9 cellular contexts compared by ENCODE assay signal in genomic region chr1:46547481-46548383, GRCh38. TPM values are rescaled to one million over a fixed set of nuclear protein-coding genes. Genes with fewer than 3 reads are reported as not detected.
DNase-seq lines count a peak whose midpoint lies in the region; ATAC-seq, FAIRE-seq and TF ChIP-seq lines count a peak whose summit lies in the region.
"Had no signal": no experiment of that assay in that cellular context is flagged by ENCODE, and none has a peak within 500 bp of the region (broad histone marks: within the 10 kb centered on the region; RNA-seq: fewer than 3 reads in every experiment).

No MANE protein-coding gene starts in this region.

- H3K27ac Mint-ChIP-seq in activated naive CD4-positive, alpha-beta T cell treated with anti-CD3 and anti-CD28 coated beads for 36 hours, result no peak overlapping the region
- H3K27ac Mint-ChIP-seq in CD4-positive, alpha-beta T cell, result no peak overlapping the region

- no peak for TF ChIP-seq POLR2A in K562 (conservative IDR thresholded peaks at IDR 0.05)

- H2AFZ ChIP-seq in K562 (ENCODE audit: low read depth, low read length), result peak overlapping the region; percentile 63

- H3K36me3 Mint-ChIP-seq in activated naive CD4-positive, alpha-beta T cell treated with anti-CD3 and anti-CD28 coated beads for 36 hours (ENCODE audit: low read depth), result no peaks in the 10 kb centered on the region
- no peaks in the 10 kb centered on the region for H3K36me3 Mint-ChIP-seq in CD4-positive, alpha-beta T cell (ENCODE audit: low read depth)

- H3K27ac ChIP-seq in K562 (ENCODE audit: extremely low read depth, low read depth, low read length), result no peak overlapping the region
- no peak overlapping the region for H3K27ac ChIP-seq in CD4-positive, alpha-beta T cell (ENCODE audit: low read depth, low read length)

- H3K4me1 Mint-ChIP-seq in activated naive CD4-positive, alpha-beta T cell treated with anti-CD3 and anti-CD28 coated beads for 36 hours (ENCODE audit: low read depth), result no peaks in the 10 kb centered on the region
- H3K4me1 Mint-ChIP-seq in CD4-positive, alpha-beta T cell (ENCODE audit: low read depth), result peaks cover 10% of the 10 kb centered on the region

- H3K9me3 ChIP-seq in K562 (replicated peaks; ENCODE audit: control insufficient read depth, insufficient read depth, low read depth, low read length), result no peaks in the 10 kb centered on the region
- no peaks in the 10 kb centered on the region for H3K9me3 ChIP-seq in CD4-positive, alpha-beta T cell (ENCODE audit: control insufficient read depth, low read length)

- TF ChIP-seq CTCF in K562 (IDR thresholded peaks at IDR 0.05 in 2 of 3, conservative IDR thresholded peaks at IDR 0.05 in 1 of 3; ENCODE audit: insufficient read depth in 2 of 3, low read depth in 1 of 3, low read length in 3 of 3), result peak; percentile 68 to 83 (median 83)
- no peak for TF ChIP-seq CTCF in CD4-positive, alpha-beta T cell (IDR thresholded peaks at IDR 0.05)

- no peaks in the 10 kb centered on the region for H3K9me1 ChIP-seq in K562 (ENCODE audit: control insufficient read depth, insufficient read depth, low read length)

- H3K4me3 ChIP-seq in K562, result no peak overlapping the region

- 42% methylated on average over 22 of the region's 22 CpGs for WGBS in K562 (ENCODE audit: insufficient coverage, low coverage, missing lambda C conversion rate)

- H3K79me2 ChIP-seq in K562 (ENCODE audit: control insufficient read depth, insufficient read depth, low read length), result no peaks in the 10 kb centered on the region

- TF ChIP-seq RAD21 in K562 (CRISPR knock-in tag; conservative IDR thresholded peaks at IDR 0.05 in 1 of 2, IDR thresholded peaks at IDR 0.05 in 1 of 2), result peak; percentile 58 to 84

- peak; percentile 63 for ATAC-seq in K562
- ATAC-seq in CD4-positive, alpha-beta T cell (ENCODE audit: poor library complexity), result no peak

- H3K27me3 Mint-ChIP-seq in activated naive CD4-positive, alpha-beta T cell treated with anti-CD3 and anti-CD28 coated beads for 36 hours (ENCODE audit: low read depth), result peaks cover 41% of the 10 kb centered on the region
- H3K27me3 Mint-ChIP-seq in CD4-positive, alpha-beta T cell, result peaks cover 55% of the 10 kb centered on the region

- no TSS peak for BruUV-seq in K562 (replicated peaks; lab: Mats Ljungman, UMichigan)

- no peak for TF ChIP-seq EP300 in K562 (IDR thresholded peaks at IDR 0.05; ENCODE audit: low read length)

- peak overlapping the region in 1 of 2 experiments; percentile 56; a peak in 2 of 4 replicates for H3K9ac ChIP-seq in K562 (ENCODE audit: insufficient read depth in 1 of 2, low read depth in 2 of 2, low read length in 2 of 2)

- POLR2A ChIA-PET in K562 (lab: Yijun Ruan, JAX), result interaction anchor here (0.6 to 0.8 kb wide), 4 partner anchors 61 to 435 kb away, joined by 3 to 5 read pairs (median 3); no protein-coding TSS in a partner anchor
- POLR2A ChIA-PET in CD4-positive, alpha-beta T cell (lab: Charles Lee), result no interaction called here

- no peak overlapping the region for H3K4me3 Mint-ChIP-seq in activated naive CD4-positive, alpha-beta T cell treated with anti-CD3 and anti-CD28 coated beads for 36 hours
- H3K4me3 Mint-ChIP-seq in CD4-positive, alpha-beta T cell, result no peak overlapping the region

- peak overlapping the region; percentile 19; the same call in 1 of the 2 replicates for H3K4me2 ChIP-seq in K562 (ENCODE audit: insufficient read depth, low read length)

- FAIRE-seq in K562 (lab: Jason Lieb, UNC), result peak; percentile 86

- H3K36me3 ChIP-seq in K562 (ENCODE audit: control insufficient read depth, insufficient read depth, low read length), result no peaks in the 10 kb centered on the region

- CTCF ChIA-PET in activated naive CD4-positive, alpha-beta T cell treated with anti-CD3 and anti-CD28 coated beads for 36 hours (lab: Charles Lee), result interaction anchor here (0.7 to 2.9 kb wide), 9 partner anchors 10 to 177 kb away, joined by 3 to 15 read pairs (median 3); partner anchors contain the start of gene MKNK1
- CTCF ChIA-PET in K562 (lab: Yijun Ruan, JAX; ENCODE audit: low intra/inter-chr PET ratio), result interaction anchor here (0.6 to 2.4 kb wide), 6 partner anchors 15 to 142 kb away, joined by 3 to 12 read pairs (median 6); no protein-coding TSS in a partner anchor
- CTCF ChIA-PET in CD4-positive, alpha-beta T cell (lab: Charles Lee), result interaction anchor here (0.8 to 1.3 kb wide), 2 partner anchors 35 to 101 kb away, joined by 3 to 4 read pairs; no protein-coding TSS in a partner anchor

- no peaks in the 10 kb centered on the region for H3K9me3 Mint-ChIP-seq in activated naive CD4-positive, alpha-beta T cell treated with anti-CD3 and anti-CD28 coated beads for 36 hours
- H3K9me3 Mint-ChIP-seq in CD4-positive, alpha-beta T cell, result no peaks in the 10 kb centered on the region

- H3K27me3 ChIP-seq in K562 (ENCODE audit: control insufficient read depth in 2 of 2, insufficient read depth in 2 of 2, low read length in 2 of 2), result peaks cover 12 to 26% of the 10 kb centered on the region in 2 experiments; a peak in 3 of 5 replicates
- H3K27me3 ChIP-seq in CD4-positive, alpha-beta T cell (ENCODE audit: control insufficient read depth, insufficient read depth, low read length), result peaks cover 43% of the 10 kb centered on the region

- H4K20me1 ChIP-seq in K562 (replicated peaks; ENCODE audit: control insufficient read depth, insufficient read depth, low read length), result no peaks in the 10 kb centered on the region

- peak; percentile 18 for DNase-seq in activated naive CD4-positive, alpha-beta T cell treated with anti-CD3 and anti-CD28 coated beads for 36 hours
- DNase-seq in activated naive CD4-positive, alpha-beta T cell treated with Interleukin-2 at 50 U/mL for 16 hours, result no peak
- DNase-seq in NCI-H2029 (lab: John Stamatoyannopoulos, UW) (peak; percentile 58), K562 (ENCODE audit: extremely low read depth in 1 of 4, low spot score in 3 of 4) (peak; percentile 48 to 84 (median 52)), left kidney (ENCODE audit: low read depth, low spot score) (peak; percentile 69), GM19238 (ENCODE audit: insufficient read length, low spot score) (no peak), COR-L47 (lab: John Stamatoyannopoulos, UW) (no peak)
- DNase-seq in CD4-positive, alpha-beta T cell, result no peak

- intact Hi-C loops in activated naive CD4-positive, alpha-beta T cell treated with anti-CD3 and anti-CD28 coated beads for 36 hours (cut with micrococcal nuclease), result loop anchor here (1.0 to 2.0 kb wide), 4 partner anchors 15 to 105 kb away; no protein-coding TSS in a partner anchor
- intact Hi-C loops in K562 (cut with micrococcal nuclease), result loop anchor here (1.0 kb wide), 2 partner anchors 12 to 105 kb away; a partner anchor contains a TSS
- intact Hi-C loops in CD4-positive, alpha-beta T cell (cut with DNase I, micrococcal nuclease), result no loop called here

- in situ Hi-C loops in K562 (cut with MboI), result loop anchor here (5.0 kb wide), 1 partner anchor 180 kb away; no protein-coding TSS in a partner anchor

- H3K4me1 ChIP-seq in K562 (replicated peaks in 1 of 2; ENCODE audit: control insufficient read depth in 2 of 2, insufficient read depth in 2 of 2, low read length in 2 of 2), result peaks cover 33 to 60% of the 10 kb centered on the region in 2 experiments

RNA-seq across cellular contexts. Expression of gene KNCN, which starts 3.7 kb away (rescaled TPM):
- not detected for total RNA-seq in activated naive CD4-positive, alpha-beta T cell treated with anti-CD3 and anti-CD28 coated beads for 36 hours
- total RNA-seq in K562 (2011; cell fraction: chromatin; rRNA removed; ENCODE audit: low replicate concordance), result not detected in 2 replicates
- total RNA-seq in K562 (2011; cell fraction: nucleolus; rRNA removed), result not detected in 2 replicates
- total RNA-seq in K562 (2011; cell fraction: nucleoplasm; rRNA removed), result not detected in 2 replicates
- total RNA-seq in K562 (2014; rRNA removed) (not detected in 2 replicates), K562 (2014; rRNA removed; fragmentation: Illumina TruSeq; extraction: Trizol) (not detected in 2 replicates), K562 (2015; rRNA removed; fragmentation: Illumina TruSeq; extraction: Trizol) (not detected in 2 replicates), K562 (2021) (not detected in 2 replicates)
- polyA plus RNA-seq in K562 (2011; rRNA removed) (not detected in 2 replicates), K562 (2014; fragmentation: Illumina TruSeq; extraction: Trizol) (not detected in 2 replicates), K562 (2014; fragmentation: Nextera tagmentation; extraction: Ambion mirVana) (not detected), K562 (2014; rRNA removed) (not detected in 2 replicates)
- not detected in 2 replicates for polyA plus RNA-seq in K562 (2011; cell fraction: cytosol; rRNA removed)
- not detected in 2 replicates for polyA plus RNA-seq in K562 (2011; cell fraction: nucleus; rRNA removed)
- polyA plus RNA-seq in K562 (2012), result not detected in 2 replicates
- polyA minus RNA-seq in K562 (2011; rRNA and poly(A)+ RNA removed), result not detected in 2 replicates
- not detected in 2 replicates for polyA minus RNA-seq in K562 (2011; cell fraction: cytosol; rRNA and poly(A)+ RNA removed)
- polyA minus RNA-seq in K562 (2011; cell fraction: nucleus; rRNA and poly(A)+ RNA removed), result not detected in 2 replicates
- total RNA-seq in CD4-positive, alpha-beta T cell, result not detected
- polyA plus RNA-seq: adipose tissue had no signal

RNA-seq across cellular contexts. Expression of gene MKNK1, which starts 56.3 kb away (rescaled TPM):
- 10 to 100 TPM; 18.5 to 21.2 TPM for total RNA-seq in activated naive CD4-positive, alpha-beta T cell treated with anti-CD3 and anti-CD28 coated beads for 36 hours
- 86.6 and 98.9 TPM in 2 replicates for total RNA-seq in K562 (2011; cell fraction: chromatin; rRNA removed; ENCODE audit: low replicate concordance)
- 51.6 and 57.7 TPM in 2 replicates for total RNA-seq in K562 (2011; cell fraction: nucleolus; rRNA removed)
- total RNA-seq in K562 (2011; cell fraction: nucleoplasm; rRNA removed), result 71.6 and 91.8 TPM in 2 replicates
- total RNA-seq in K562 (2014; rRNA removed), result 27.7 and 33.3 TPM in 2 replicates
- total RNA-seq in K562 (2014; rRNA removed; fragmentation: Illumina TruSeq; extraction: Trizol), result 43.7 and 49.4 TPM in 2 replicates
- 33.7 and 42.9 TPM in 2 replicates for total RNA-seq in K562 (2015; rRNA removed; fragmentation: Illumina TruSeq; extraction: Trizol)
- total RNA-seq in K562 (2021), result 36.5 and 41.7 TPM in 2 replicates
- 45.0 and 45.8 TPM in 2 replicates for polyA plus RNA-seq in K562 (2011; rRNA removed)
- 34.7 and 38.1 TPM in 2 replicates for polyA plus RNA-seq in K562 (2011; cell fraction: cytosol; rRNA removed)
- polyA plus RNA-seq in K562 (2011; cell fraction: nucleus; rRNA removed), result 76.4 and 85.8 TPM in 2 replicates
- polyA plus RNA-seq in K562 (2012), result 42.0 and 54.6 TPM in 2 replicates
- polyA plus RNA-seq in K562 (2014; fragmentation: Illumina TruSeq; extraction: Trizol), result 40.4 and 42.1 TPM in 2 replicates
- polyA plus RNA-seq in K562 (2014; fragmentation: Nextera tagmentation; extraction: Ambion mirVana), result 10 to 100 TPM; 44.7 to 46.0 TPM
- 50.8 and 51.3 TPM in 2 replicates for polyA plus RNA-seq in K562 (2014; rRNA removed)
- 52.4 and 53.2 TPM in 2 replicates for polyA minus RNA-seq in K562 (2011; rRNA and poly(A)+ RNA removed)
- 22.3 and 25.4 TPM in 2 replicates for polyA minus RNA-seq in K562 (2011; cell fraction: cytosol; rRNA and poly(A)+ RNA removed)
- polyA minus RNA-seq in K562 (2011; cell fraction: nucleus; rRNA and poly(A)+ RNA removed), result 22.1 and 30.1 TPM in 2 replicates
- total RNA-seq in CD4-positive, alpha-beta T cell, result 10 to 100 TPM; 27.1 to 29.6 TPM

RNA-seq across cellular contexts. Expression of gene DMBX1, which starts 58.1 kb away (rescaled TPM):
- not detected for total RNA-seq in activated naive CD4-positive, alpha-beta T cell treated with anti-CD3 and anti-CD28 coated beads for 36 hours
- total RNA-seq in K562 (2011; cell fraction: chromatin; rRNA removed; ENCODE audit: low replicate concordance), result 5.4 and 9.4 TPM in 2 replicates
- total RNA-seq in K562 (2011; cell fraction: nucleolus; rRNA removed), result 7.1 and 8.2 TPM in 2 replicates
- total RNA-seq in K562 (2011; cell fraction: nucleoplasm; rRNA removed), result 7.4 and 7.9 TPM in 2 replicates
- total RNA-seq in K562 (2014; rRNA removed), result 0.86 and 1.2 TPM in 2 replicates
- total RNA-seq in K562 (2014; rRNA removed; fragmentation: Illumina TruSeq; extraction: Trizol), result 0.55 and 0.64 TPM in 2 replicates
- total RNA-seq in K562 (2015; rRNA removed; fragmentation: Illumina TruSeq; extraction: Trizol), result 0.79 and 1.0 TPM in 2 replicates
- total RNA-seq in K562 (2021), result 2.5 and 3.8 TPM in 2 replicates
- polyA plus RNA-seq in K562 (2011; rRNA removed), result 4.3 and 10.7 TPM in 2 replicates
- 5.9 and 9.6 TPM in 2 replicates for polyA plus RNA-seq in K562 (2011; cell fraction: cytosol; rRNA removed)
- 16.2 and 16.5 TPM in 2 replicates for polyA plus RNA-seq in K562 (2011; cell fraction: nucleus; rRNA removed)
- 2.5 and 4.8 TPM in 2 replicates for polyA plus RNA-seq in K562 (2012)
- 1.6 and 2.4 TPM in 2 replicates for polyA plus RNA-seq in K562 (2014; fragmentation: Illumina TruSeq; extraction: Trizol)
- polyA plus RNA-seq in K562 (2014; fragmentation: Nextera tagmentation; extraction: Ambion mirVana), result under 1 TPM; 0.25 to 0.37 TPM
- 2.3 and 3.4 TPM in 2 replicates for polyA plus RNA-seq in K562 (2014; rRNA removed)
- 2.5 and 3.5 TPM in 2 replicates for polyA minus RNA-seq in K562 (2011; rRNA and poly(A)+ RNA removed)
- 1.7 and 6.7 TPM in 2 replicates for polyA minus RNA-seq in K562 (2011; cell fraction: cytosol; rRNA and poly(A)+ RNA removed)
- polyA minus RNA-seq in K562 (2011; cell fraction: nucleus; rRNA and poly(A)+ RNA removed), result 1.9 and 3.8 TPM in 2 replicates
- total RNA-seq in CD4-positive, alpha-beta T cell, result not detected

Comparison
In these comparisons a context has a peak if more than half of its experiments do, and no peak if none do; other contexts are left out.
1. DNase-seq: peak in activated naive CD4-positive, alpha-beta T cell treated with anti-CD3 and anti-CD28 coated beads for 36 hours (single experiment), NCI-H2029 (single experiment), K562 (4 of 4) and left kidney (single experiment); none in activated naive CD4-positive, alpha-beta T cell treated with Interleukin-2 at 50 U/mL for 16 hours (single experiment), GM19238 (single experiment), CD4-positive, alpha-beta T cell (0 of 10) and COR-L47 (single experiment).
2. intact Hi-C loops: an anchor here in activated naive CD4-positive, alpha-beta T cell treated with anti-CD3 and anti-CD28 coated beads for 36 hours (1.0 to 2.0 kb wide) and K562 (1.0 kb wide); none called in CD4-positive, alpha-beta T cell.